Comparison of ENCODE assay signal across 9 cellular contexts in the genomic region with DNA sequence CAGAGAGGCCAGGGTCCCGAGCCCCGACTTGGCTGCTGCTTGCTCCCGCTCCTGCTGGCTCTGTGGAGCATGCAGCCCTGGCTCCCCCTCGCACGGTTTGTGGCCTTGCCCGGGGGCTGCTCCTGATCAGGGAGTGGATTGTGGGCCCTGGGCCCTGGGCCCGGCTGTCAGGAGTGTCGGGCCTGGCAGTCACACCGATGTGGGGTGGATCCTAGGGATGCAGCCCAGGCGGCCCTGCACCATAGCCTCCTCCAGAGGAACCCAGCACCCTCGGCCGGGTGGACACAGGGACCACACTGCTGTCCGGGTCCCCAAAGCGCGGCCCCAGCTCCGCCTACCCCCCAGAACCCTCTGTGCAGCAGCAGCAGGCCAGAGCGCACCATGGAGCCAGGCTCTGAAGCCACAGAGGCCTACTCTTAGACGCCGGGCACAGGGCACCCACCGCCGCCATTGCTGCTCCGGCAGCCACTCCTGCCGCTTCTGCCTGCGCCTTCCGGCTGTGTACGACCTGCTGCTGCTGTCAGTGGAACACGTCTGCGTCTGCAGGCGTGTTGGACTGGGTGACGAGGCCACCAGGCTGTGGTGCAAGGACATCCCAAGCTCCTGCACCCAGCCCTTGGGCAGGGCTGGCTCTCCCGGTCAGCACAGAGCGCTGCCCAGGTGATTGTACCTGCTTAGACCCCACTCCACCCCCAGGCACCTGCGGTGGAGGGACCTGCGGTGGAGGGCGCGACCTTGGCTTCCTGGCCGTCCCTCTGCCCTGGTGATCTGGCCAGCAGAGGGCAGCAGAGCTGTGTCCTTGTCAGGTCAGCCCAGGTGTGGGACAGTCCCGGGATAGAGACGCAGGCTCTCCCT. TPM values are rescaled to one million over a fixed set of nuclear protein-coding genes. Genes with fewer than 3 reads are reported as not detected.
DNase-seq lines count a peak whose midpoint lies in the region; ATAC-seq and TF ChIP-seq lines count a peak whose summit lies in the region.
"Had no signal": no experiment of that assay in that cellular context is flagged by ENCODE, and none has a peak within 500 bp of the region (broad histone marks: within the 10 kb centered on the region; RNA-seq: fewer than 3 reads in every experiment).

No MANE protein-coding gene starts in this region.

- no peak overlapping the region for H3K27ac ChIP-seq in CD8-positive, alpha-beta T cell (ENCODE audit: low read depth, low read length)
- H3K27ac ChIP-seq in PC-9 (no peak overlapping the region), tibial nerve (no peak overlapping the region)

- no peaks in the 10 kb centered on the region for H3K9me2 ChIP-seq in PC-9 (ENCODE audit: insufficient read depth)

- H3K4me2 ChIP-seq in PC-9 = no peak overlapping the region

- H3K9me3 ChIP-seq in CD8-positive, alpha-beta T cell (ENCODE audit: low read length) = no peaks in the 10 kb centered on the region
- H3K9me3 ChIP-seq in PC-9 (ENCODE audit: insufficient read depth, low read depth) = no peaks in the 10 kb centered on the region
- H3K9me3 ChIP-seq in tibial nerve = no peaks in the 10 kb centered on the region

- no peaks in the 10 kb centered on the region for H3K27me3 Mint-ChIP-seq in CD8-positive, alpha-beta T cell (ENCODE audit: low read depth)

- BruUV-seq in PC-9 (replicated peaks; lab: Mats Ljungman, UMichigan) = no TSS peak

- H3K36me3 ChIP-seq in CD8-positive, alpha-beta T cell (ENCODE audit: insufficient read depth, low read length) = peaks cover 9% of the 10 kb centered on the region
- H3K36me3 ChIP-seq in H7 (replicated peaks; ENCODE audit: control insufficient read depth, insufficient read depth, low read length) = peaks cover 10% of the 10 kb centered on the region
- H3K36me3 ChIP-seq in PC-9 (ENCODE audit: low read depth) = no peaks in the 10 kb centered on the region
- peaks cover 0 to 71% (median 0%) of the 10 kb centered on the region in 3 donors for H3K36me3 ChIP-seq in tibial nerve

- H4K20me1 ChIP-seq in PC-9 (ENCODE audit: insufficient read depth) = peaks cover 41% of the 10 kb centered on the region

- peaks cover 48% of the 10 kb centered on the region for H3K36me3 Mint-ChIP-seq in CD8-positive, alpha-beta T cell

- peak; percentile 85 for ATAC-seq in CD8-positive, alpha-beta T cell
- no peak for ATAC-seq in HG03432 (IDR thresholded peaks at IDR 0.05; ENCODE audit: unreplicated experiment)

- peak in 1 of 2 donors; percentile 12 for TF ChIP-seq POLR2A in tibial nerve (IDR thresholded peaks at IDR 0.05)

- no peak overlapping the region for H3K4me3 Mint-ChIP-seq in CD8-positive, alpha-beta T cell
- H3K4me3 Mint-ChIP-seq: T-helper 1 cell treated with Interleukin-12 subunit alpha and Interleukin-12 subunit beta and Interleukin-4 antibody, amounts not matched to agents 30 μg/mL and 1 μg/mL, for 36 hours had no signal

- peak in 1 of 2 donors; percentile 40 for TF ChIP-seq EP300 in tibial nerve (IDR thresholded peaks at IDR 0.05)

- peak; percentile 64 to 92 (median 84) for DNase-seq in CD8-positive, alpha-beta T cell
- DNase-seq in H7 (peak; percentile 99), PC-9 (peak in 1 of 2 experiments; percentile 74), activated T-helper 1 cell treated with Interleukin-2 at 50 U/mL for 16 hours (ENCODE audit: low read depth) (peak; percentile 69), fibroblast of the aortic adventitia (ENCODE audit: low read depth) (peak; percentile 70), nucleus accumbens (lab: John Stamatoyannopoulos, UW) (peak in 41 of 56 donors; percentile 10 to 79 (median 33)), tibial nerve (ENCODE audit: low spot score in 2 of 2) (peak; percentile 83 to 96)

- intact Hi-C loops in CD8-positive, alpha-beta T cell (cut with DNase I, micrococcal nuclease) = loop anchor here (1.0 to 10.0 kb wide), 4 partner anchors 105 to 490 kb away; no protein-coding TSS in a partner anchor
- intact Hi-C loops in PC-9 (cut with micrococcal nuclease; ENCODE audit: unreplicated experiment) = loop anchor here (1.0 kb wide), 1 partner anchor 179 kb away; no protein-coding TSS in a partner anchor

- no peak overlapping the region for H3K27ac Mint-ChIP-seq in CD8-positive, alpha-beta T cell
- H3K27ac Mint-ChIP-seq: T-helper 1 cell treated with Interleukin-12 subunit alpha and Interleukin-12 subunit beta and Interleukin-4 antibody, amounts not matched to agents 30 μg/mL and 1 μg/mL, for 36 hours had no signal

- WGBS in tibial nerve, 2 donors = 5 to 61% methylated on average over 7 to 36 of the region's 39 CpGs

- CTCF ChIA-PET in CD8-positive, alpha-beta T cell (lab: Charles Lee) = interaction anchor here (0.6 to 19.0 kb wide), 31 partner anchors 9 to 534 kb away, joined by 3 to 340 read pairs (median 5); a partner anchor contains a TSS
- CTCF ChIA-PET in PC-9 (lab: Charles Lee) = interaction anchor here (0.7 to 1.3 kb wide), 6 partner anchors 21 to 189 kb away, joined by 3 to 20 read pairs (median 4); no protein-coding TSS in a partner anchor

- H2AFZ ChIP-seq in PC-9 = no peak overlapping the region

- peaks cover 15% of the 10 kb centered on the region for H3K79me2 ChIP-seq in PC-9 (ENCODE audit: low read depth)

- H3F3A ChIP-seq in PC-9 (ENCODE audit: insufficient read depth, low read depth) = no peaks in the 10 kb centered on the region

- peaks cover 8% of the 10 kb centered on the region for H3K4me1 ChIP-seq in CD8-positive, alpha-beta T cell (ENCODE audit: insufficient read depth, low read length)
- no peaks in the 10 kb centered on the region for H3K4me1 ChIP-seq in PC-9 (replicated peaks; ENCODE audit: insufficient read depth)
- H3K4me1 ChIP-seq in tibial nerve = peaks cover 0 to 17% (median 0%) of the 10 kb centered on the region in 4 donors

- H3K4me1 Mint-ChIP-seq in CD8-positive, alpha-beta T cell (ENCODE audit: low read depth) = peaks cover 19% of the 10 kb centered on the region

- H3K9me3 Mint-ChIP-seq in CD8-positive, alpha-beta T cell = no peaks in the 10 kb centered on the region
- H3K9me3 Mint-ChIP-seq: T-helper 1 cell treated with Interleukin-12 subunit alpha and Interleukin-12 subunit beta and Interleukin-4 antibody, amounts not matched to agents 30 μg/mL and 1 μg/mL, for 36 hours had no signal

- POLR2A ChIA-PET in CD8-positive, alpha-beta T cell (lab: Charles Lee) = interaction anchor here (0.6 to 1.7 kb wide), 6 partner anchors 9 to 179 kb away, joined by 3 to 6 read pairs (median 3); a partner anchor contains a TSS
- POLR2A ChIA-PET in PC-9 (lab: Charles Lee; ENCODE audit: unreplicated experiment) = no interaction called here

- no peak overlapping the region for H3K4me3 ChIP-seq in CD8-positive, alpha-beta T cell (ENCODE audit: low read depth, low read length)
- no peak overlapping the region for H3K4me3 ChIP-seq in H7 (ENCODE audit: insufficient read depth, low read depth, low read length)
- no peak overlapping the region for H3K4me3 ChIP-seq in PC-9
- no peak overlapping the region for H3K4me3 ChIP-seq in fibroblast of the aortic adventitia (ENCODE audit: low read depth, low read length)
- H3K4me3 ChIP-seq in tibial nerve = no peak overlapping the region

- H3K27me3 ChIP-seq in CD8-positive, alpha-beta T cell (ENCODE audit: insufficient read depth, low read length) = no peaks in the 10 kb centered on the region
- H3K27me3 ChIP-seq in H7 (ENCODE audit: control insufficient read depth, insufficient read depth, low read length) (no peaks in the 10 kb centered on the region), PC-9 (ENCODE audit: insufficient read depth, low read depth) (no peaks in the 10 kb centered on the region), tibial nerve (no peaks in the 10 kb centered on the region)

- TF ChIP-seq CTCF in CD8-positive, alpha-beta T cell (IDR thresholded peaks at IDR 0.05) = peak; percentile 80
- peak; percentile 86 for TF ChIP-seq CTCF in PC-9 (conservative IDR thresholded peaks at IDR 0.05)
- peak; percentile 89 for TF ChIP-seq CTCF in fibroblast of the aortic adventitia (IDR thresholded peaks at IDR 0.05; ENCODE audit: insufficient read depth, low read length)
- peak; percentile 88 to 97 (median 89) for TF ChIP-seq CTCF in tibial nerve (IDR thresholded peaks at IDR 0.05)

RNA-seq across cellular contexts. Expression of a gene that starts 9.6 kb away (rescaled TPM):
- 10 to 100 TPM in 1 of 2 experiments, 1 to 10 TPM in 1; 8.2 to 10.0 TPM for total RNA-seq in CD8-positive, alpha-beta T cell
- 30.3 and 35.0 TPM in 2 replicates for total RNA-seq in H7 (2014; rRNA removed; shearing (Covaris generic))
- 22.8 and 30.4 TPM in 2 replicates for total RNA-seq in PC-9 (2021)
- total RNA-seq in fibroblast of the aortic adventitia (ENCODE audit: low replicate concordance) = 6.0 and 7.4 TPM in 2 replicates
- 10 to 100 TPM in 2 of 4 donors, 1 to 10 TPM in 2; 3.7 to 19.8 (median 13.3) TPM for total RNA-seq in tibial nerve

RNA-seq across cellular contexts. Expression of a gene that starts 28.7 kb away (rescaled TPM):
- total RNA-seq in CD8-positive, alpha-beta T cell = 100 to 1,000 TPM; 234 to 245 TPM
- 1.4 and 2.4 TPM in 2 replicates for total RNA-seq in H7 (2014; rRNA removed; shearing (Covaris generic))
- total RNA-seq in PC-9 (2021) = 3.6 and 6.0 TPM in 2 replicates
- 0.09 TPM in 1 of 2 replicates, not detected in the other for total RNA-seq in fibroblast of the aortic adventitia (ENCODE audit: low replicate concordance)
- 10 to 100 TPM; 32.7 to 87.3 (median 56.2) TPM for total RNA-seq in tibial nerve
